In the genomic region with DNA sequence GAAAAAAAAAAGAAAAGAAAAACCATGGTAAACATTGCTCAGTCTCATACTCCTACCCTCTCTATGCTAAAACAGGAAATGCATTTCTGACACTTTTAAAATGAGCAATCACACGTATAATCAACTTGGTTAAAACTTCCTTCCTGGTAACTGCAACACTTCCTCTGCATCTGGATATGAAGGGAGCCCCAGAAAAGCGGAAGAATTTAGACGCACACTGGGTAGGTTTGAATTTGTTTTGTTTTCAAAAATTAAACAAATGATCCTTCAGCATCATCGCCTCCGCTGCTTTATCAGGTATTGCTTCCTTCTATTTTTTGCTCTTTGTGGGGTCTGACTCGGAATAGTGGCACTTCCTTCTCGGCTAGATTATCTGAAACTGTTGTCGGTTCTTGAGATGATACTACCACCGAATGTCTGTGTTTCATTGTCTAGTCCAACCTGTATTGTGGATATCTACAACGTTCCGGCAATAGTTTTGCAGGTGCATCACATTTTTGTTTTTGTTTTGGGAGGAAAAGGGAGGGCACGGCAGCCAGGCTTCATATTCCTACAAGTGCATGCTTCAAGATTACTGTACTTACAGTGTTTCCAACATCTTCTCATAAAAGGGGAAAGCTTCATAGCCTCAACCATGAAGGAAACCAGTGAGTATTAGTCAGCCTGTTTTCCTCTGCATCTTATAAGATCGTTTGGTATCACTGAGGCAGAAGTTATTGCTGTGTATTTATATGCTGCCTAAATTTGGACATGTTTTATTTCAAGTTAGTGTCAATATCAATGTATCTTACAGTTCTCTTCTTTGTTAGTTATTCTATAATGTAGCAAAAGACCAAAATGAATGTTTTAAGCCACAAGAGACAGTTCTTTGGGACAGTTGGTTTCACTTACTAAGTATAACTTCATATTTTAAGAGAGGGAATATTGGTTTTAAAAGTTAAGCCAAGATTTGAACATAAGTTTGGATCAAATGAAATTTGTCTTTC, we compare ENCODE assay signal across 1 cellular context.
A peak's percentile ranks its signal among the peaks of the same experiment; 100 is the strongest.
TF ChIP-seq lines count a peak whose summit lies in the region.

A gene (plus strand): TSS at position 153 of the 986 bp plus-strand sequence. CDS start 2,280 bp downstream, outside the sequence.

TF ChIP-seq in GM12878, 131 proteins besides CTCF, POLR2A, EP300 and RAD21 (continued from another document and continues in another):
- no peak for TF ChIP-seq WRNIP1 (IDR thresholded peaks at IDR 0.05; ENCODE audit: borderline replicate concordance, low read depth, low read length)
- TF ChIP-seq RB1 (IDR thresholded peaks at IDR 0.05; ENCODE audit: borderline replicate concordance) = no peak
- TF ChIP-seq, protein P1, sequence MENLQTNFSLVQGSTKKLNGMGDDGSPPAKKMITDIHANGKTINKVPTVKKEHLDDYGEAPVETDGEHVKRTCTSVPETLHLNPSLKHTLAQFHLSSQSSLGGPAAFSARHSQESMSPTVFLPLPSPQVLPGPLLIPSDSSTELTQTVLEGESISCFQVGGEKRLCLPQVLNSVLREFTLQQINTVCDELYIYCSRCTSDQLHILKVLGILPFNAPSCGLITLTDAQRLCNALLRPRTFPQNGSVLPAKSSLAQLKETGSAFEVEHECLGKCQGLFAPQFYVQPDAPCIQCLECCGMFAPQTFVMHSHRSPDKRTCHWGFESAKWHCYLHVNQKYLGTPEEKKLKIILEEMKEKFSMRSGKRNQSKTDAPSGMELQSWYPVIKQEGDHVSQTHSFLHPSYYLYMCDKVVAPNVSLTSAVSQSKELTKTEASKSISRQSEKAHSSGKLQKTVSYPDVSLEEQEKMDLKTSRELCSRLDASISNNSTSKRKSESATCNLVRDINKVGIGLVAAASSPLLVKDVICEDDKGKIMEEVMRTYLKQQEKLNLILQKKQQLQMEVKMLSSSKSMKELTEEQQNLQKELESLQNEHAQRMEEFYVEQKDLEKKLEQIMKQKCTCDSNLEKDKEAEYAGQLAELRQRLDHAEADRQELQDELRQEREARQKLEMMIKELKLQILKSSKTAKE (IDR thresholded peaks at IDR 0.05; ENCODE audit: low read depth, poor library complexity, severe bottlenecking) = no peak
- no peak for TF ChIP-seq SUPT20H (IDR thresholded peaks at IDR 0.05; ENCODE audit: borderline replicate concordance, control insufficient read depth, low read depth, low read length)
- no peak for TF ChIP-seq EZH2 (IDR thresholded peaks at IDR 0.05; ENCODE audit: borderline replicate concordance, control insufficient read depth, low read depth, low read length)
- peak; percentile 35; the same call in 1 of the 2 replicates for TF ChIP-seq BMI1 (IDR thresholded peaks at IDR 0.05; ENCODE audit: borderline replicate concordance)
- peak; percentile 81 for TF ChIP-seq NFIC (IDR thresholded peaks at IDR 0.05; ENCODE audit: low read depth, low read length)
- no peak; the same call in 1 of the 2 replicates for TF ChIP-seq BCL11A (IDR thresholded peaks at IDR 0.05; ENCODE audit: low read depth, low read length)
- TF ChIP-seq, protein P2, sequence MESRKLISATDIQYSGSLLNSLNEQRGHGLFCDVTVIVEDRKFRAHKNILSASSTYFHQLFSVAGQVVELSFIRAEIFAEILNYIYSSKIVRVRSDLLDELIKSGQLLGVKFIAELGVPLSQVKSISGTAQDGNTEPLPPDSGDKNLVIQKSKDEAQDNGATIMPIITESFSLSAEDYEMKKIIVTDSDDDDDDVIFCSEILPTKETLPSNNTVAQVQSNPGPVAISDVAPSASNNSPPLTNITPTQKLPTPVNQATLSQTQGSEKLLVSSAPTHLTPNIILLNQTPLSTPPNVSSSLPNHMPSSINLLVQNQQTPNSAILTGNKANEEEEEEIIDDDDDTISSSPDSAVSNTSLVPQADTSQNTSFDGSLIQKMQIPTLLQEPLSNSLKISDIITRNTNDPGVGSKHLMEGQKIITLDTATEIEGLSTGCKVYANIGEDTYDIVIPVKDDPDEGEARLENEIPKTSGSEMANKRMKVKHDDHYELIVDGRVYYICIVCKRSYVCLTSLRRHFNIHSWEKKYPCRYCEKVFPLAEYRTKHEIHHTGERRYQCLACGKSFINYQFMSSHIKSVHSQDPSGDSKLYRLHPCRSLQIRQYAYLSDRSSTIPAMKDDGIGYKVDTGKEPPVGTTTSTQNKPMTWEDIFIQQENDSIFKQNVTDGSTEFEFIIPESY (IDR thresholded peaks at IDR 0.05) = no peak
- 0 out of 2 replicates have a peak, but pooled peaks have one; percentile 45 for TF ChIP-seq MTA3 (IDR thresholded peaks at IDR 0.05; ENCODE audit: borderline replicate concordance, low read length)
- TF ChIP-seq EGR1 (IDR thresholded peaks at IDR 0.05; ENCODE audit: borderline replicate concordance in 1 of 2, low read depth in 2 of 2, low read length in 2 of 2) = no peak
- TF ChIP-seq IKZF2 (IDR thresholded peaks at IDR 0.05) = peak; percentile 53 to 66
- TF ChIP-seq YY1 (IDR thresholded peaks at IDR 0.05; ENCODE audit: low read depth, low read length) = no peak
- no peak for TF ChIP-seq SP1 (IDR thresholded peaks at IDR 0.05; ENCODE audit: low read depth, low read length)
- TF ChIP-seq, protein P3, sequence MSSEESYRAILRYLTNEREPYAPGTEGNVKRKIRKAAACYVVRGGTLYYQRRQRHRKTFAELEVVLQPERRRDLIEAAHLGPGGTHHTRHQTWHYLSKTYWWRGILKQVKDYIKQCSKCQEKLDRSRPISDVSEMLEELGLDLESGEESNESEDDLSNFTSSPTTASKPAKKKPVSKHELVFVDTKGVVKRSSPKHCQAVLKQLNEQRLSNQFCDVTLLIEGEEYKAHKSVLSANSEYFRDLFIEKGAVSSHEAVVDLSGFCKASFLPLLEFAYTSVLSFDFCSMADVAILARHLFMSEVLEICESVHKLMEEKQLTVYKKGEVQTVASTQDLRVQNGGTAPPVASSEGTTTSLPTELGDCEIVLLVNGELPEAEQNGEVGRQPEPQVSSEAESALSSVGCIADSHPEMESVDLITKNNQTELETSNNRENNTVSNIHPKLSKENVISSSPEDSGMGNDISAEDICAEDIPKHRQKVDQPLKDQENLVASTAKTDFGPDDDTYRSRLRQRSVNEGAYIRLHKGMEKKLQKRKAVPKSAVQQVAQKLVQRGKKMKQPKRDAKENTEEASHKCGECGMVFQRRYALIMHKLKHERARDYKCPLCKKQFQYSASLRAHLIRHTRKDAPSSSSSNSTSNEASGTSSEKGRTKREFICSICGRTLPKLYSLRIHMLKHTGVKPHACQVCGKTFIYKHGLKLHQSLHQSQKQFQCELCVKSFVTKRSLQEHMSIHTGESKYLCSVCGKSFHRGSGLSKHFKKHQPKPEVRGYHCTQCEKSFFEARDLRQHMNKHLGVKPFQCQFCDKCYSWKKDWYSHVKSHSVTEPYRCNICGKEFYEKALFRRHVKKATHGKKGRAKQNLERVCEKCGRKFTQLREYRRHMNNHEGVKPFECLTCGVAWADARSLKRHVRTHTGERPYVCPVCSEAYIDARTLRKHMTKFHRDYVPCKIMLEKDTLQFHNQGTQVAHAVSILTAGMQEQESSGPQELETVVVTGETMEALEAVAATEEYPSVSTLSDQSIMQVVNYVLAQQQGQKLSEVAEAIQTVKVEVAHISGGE (CRISPR knock-in tag; IDR thresholded peaks at IDR 0.05) = no peak
- TF ChIP-seq JUND (IDR thresholded peaks at IDR 0.05; ENCODE audit: low read depth, low read length) = no peak
- TF ChIP-seq CEBPB (IDR thresholded peaks at IDR 0.05; ENCODE audit: borderline replicate concordance in 1 of 2, low read depth in 2 of 2, low read length in 2 of 2) = no peak
- TF ChIP-seq, protein P4, sequence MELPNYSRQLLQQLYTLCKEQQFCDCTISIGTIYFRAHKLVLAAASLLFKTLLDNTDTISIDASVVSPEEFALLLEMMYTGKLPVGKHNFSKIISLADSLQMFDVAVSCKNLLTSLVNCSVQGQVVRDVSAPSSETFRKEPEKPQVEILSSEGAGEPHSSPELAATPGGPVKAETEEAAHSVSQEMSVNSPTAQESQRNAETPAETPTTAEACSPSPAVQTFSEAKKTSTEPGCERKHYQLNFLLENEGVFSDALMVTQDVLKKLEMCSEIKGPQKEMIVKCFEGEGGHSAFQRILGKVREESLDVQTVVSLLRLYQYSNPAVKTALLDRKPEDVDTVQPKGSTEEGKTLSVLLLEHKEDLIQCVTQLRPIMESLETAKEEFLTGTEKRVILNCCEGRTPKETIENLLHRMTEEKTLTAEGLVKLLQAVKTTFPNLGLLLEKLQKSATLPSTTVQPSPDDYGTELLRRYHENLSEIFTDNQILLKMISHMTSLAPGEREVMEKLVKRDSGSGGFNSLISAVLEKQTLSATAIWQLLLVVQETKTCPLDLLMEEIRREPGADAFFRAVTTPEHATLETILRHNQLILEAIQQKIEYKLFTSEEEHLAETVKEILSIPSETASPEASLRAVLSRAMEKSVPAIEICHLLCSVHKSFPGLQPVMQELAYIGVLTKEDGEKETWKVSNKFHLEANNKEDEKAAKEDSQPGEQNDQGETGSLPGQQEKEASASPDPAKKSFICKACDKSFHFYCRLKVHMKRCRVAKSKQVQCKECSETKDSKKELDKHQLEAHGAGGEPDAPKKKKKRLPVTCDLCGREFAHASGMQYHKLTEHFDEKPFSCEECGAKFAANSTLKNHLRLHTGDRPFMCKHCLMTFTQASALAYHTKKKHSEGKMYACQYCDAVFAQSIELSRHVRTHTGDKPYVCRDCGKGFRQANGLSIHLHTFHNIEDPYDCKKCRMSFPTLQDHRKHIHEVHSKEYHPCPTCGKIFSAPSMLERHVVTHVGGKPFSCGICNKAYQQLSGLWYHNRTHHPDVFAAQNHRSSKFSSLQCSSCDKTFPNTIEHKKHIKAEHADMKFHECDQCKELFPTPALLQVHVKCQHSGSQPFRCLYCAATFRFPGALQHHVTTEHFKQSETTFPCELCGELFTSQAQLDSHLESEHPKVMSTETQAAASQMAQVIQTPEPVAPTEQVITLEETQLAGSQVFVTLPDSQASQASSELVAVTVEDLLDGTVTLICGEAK (IDR thresholded peaks at IDR 0.05; ENCODE audit: borderline replicate concordance) = no peak
- TF ChIP-seq TCF12 (IDR thresholded peaks at IDR 0.05; ENCODE audit: low read depth, low read length) = no peak
- TF ChIP-seq STAT3 (IDR thresholded peaks at IDR 0.05; ENCODE audit: low read depth, low read length) = no peak
- TF ChIP-seq HDAC2 (IDR thresholded peaks at IDR 0.05) = no peak
- TF ChIP-seq, protein P5, sequence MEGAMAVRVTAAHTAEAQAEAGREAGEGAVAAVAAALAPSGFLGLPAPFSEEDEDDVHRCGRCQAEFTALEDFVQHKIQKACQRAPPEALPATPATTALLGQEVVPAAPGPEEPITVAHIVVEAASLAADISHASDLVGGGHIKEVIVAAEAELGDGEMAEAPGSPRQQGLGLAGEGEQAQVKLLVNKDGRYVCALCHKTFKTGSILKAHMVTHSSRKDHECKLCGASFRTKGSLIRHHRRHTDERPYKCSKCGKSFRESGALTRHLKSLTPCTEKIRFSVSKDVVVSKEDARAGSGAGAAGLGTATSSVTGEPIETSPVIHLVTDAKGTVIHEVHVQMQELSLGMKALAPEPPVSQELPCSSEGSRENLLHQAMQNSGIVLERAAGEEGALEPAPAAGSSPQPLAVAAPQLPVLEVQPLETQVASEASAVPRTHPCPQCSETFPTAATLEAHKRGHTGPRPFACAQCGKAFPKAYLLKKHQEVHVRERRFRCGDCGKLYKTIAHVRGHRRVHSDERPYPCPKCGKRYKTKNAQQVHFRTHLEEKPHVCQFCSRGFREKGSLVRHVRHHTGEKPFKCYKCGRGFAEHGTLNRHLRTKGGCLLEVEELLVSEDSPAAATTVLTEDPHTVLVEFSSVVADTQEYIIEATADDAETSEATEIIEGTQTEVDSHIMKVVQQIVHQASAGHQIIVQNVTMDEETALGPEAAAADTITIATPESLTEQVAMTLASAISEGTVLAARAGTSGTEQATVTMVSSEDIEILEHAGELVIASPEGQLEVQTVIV (IDR thresholded peaks at IDR 0.05; ENCODE audit: borderline replicate concordance, partially characterized antibody) = no peak
- no peak for TF ChIP-seq RAD51 (IDR thresholded peaks at IDR 0.05)
- no peak for TF ChIP-seq NR2C1 (IDR thresholded peaks at IDR 0.05)
- peak in 1 of 2 experiments; percentile 96; a peak in 2 of 4 replicates for TF ChIP-seq ETV6 (conservative IDR thresholded peaks at IDR 0.05 in 1 of 2, IDR thresholded peaks at IDR 0.05 in 1 of 2; ENCODE audit: borderline replicate concordance in 1 of 2, low read depth in 1 of 2)
- TF ChIP-seq, protein P6, sequence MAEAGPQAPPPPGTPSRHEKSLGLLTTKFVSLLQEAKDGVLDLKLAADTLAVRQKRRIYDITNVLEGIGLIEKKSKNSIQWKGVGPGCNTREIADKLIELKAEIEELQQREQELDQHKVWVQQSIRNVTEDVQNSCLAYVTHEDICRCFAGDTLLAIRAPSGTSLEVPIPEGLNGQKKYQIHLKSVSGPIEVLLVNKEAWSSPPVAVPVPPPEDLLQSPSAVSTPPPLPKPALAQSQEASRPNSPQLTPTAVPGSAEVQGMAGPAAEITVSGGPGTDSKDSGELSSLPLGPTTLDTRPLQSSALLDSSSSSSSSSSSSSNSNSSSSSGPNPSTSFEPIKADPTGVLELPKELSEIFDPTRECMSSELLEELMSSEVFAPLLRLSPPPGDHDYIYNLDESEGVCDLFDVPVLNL (IDR thresholded peaks at IDR 0.05; ENCODE audit: low read depth, low read length) = no peak
- TF ChIP-seq GATAD2B (conservative IDR thresholded peaks at IDR 0.05; ENCODE audit: low read depth) = no peak
- peak; percentile 77 for TF ChIP-seq IKZF1 (conservative IDR thresholded peaks at IDR 0.05)
- TF ChIP-seq, protein P7, sequence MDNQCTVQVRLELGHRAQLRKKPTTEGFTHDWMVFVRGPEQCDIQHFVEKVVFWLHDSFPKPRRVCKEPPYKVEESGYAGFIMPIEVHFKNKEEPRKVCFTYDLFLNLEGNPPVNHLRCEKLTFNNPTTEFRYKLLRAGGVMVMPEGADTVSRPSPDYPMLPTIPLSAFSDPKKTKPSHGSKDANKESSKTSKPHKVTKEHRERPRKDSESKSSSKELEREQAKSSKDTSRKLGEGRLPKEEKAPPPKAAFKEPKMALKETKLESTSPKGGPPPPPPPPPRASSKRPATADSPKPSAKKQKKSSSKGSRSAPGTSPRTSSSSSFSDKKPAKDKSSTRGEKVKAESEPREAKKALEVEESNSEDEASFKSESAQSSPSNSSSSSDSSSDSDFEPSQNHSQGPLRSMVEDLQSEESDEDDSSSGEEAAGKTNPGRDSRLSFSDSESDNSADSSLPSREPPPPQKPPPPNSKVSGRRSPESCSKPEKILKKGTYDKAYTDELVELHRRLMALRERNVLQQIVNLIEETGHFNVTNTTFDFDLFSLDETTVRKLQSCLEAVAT (IDR thresholded peaks at IDR 0.05) = no peak
- 0 out of 2 replicates have a peak, but pooled peaks have one; percentile 38 for TF ChIP-seq PML (IDR thresholded peaks at IDR 0.05; ENCODE audit: low read length)
- TF ChIP-seq SREBF2 (IDR thresholded peaks at IDR 0.05; ENCODE audit: low read length) = no peak
- 0 out of 2 replicates have a peak, but pooled peaks have one; percentile 9 for TF ChIP-seq MEF2A (IDR thresholded peaks at IDR 0.05; ENCODE audit: insufficient read depth, low read depth, low read length)
